8 cellular contexts compared by ENCODE assay signal in genomic region chr4:168923526-168924194, GRCh38.
DNase-seq lines count a peak whose midpoint lies in the region; TF ChIP-seq lines count a peak whose summit lies in the region.

No MANE protein-coding gene starts in this region.

- POLR2A ChIA-PET in RWPE1 (lab: Yijun Ruan, JAX; ENCODE audit: low non-redundant PET) = interaction anchor here (1.2 kb wide), 1 partner anchor 86 kb away, joined by 3 read pairs; the partner anchor contains the start of gene CBR4

- intact Hi-C loops in posterior vena cava (cut with DNase I) = loop anchor here in 1 of 2 donors (10.0 kb wide), 1 partner anchor 329 kb away; no protein-coding TSS in a partner anchor

- H3K9me3 ChIP-seq in HAP-1 (no peaks in the 10 kb centered on the region), MG63 (no peaks in the 10 kb centered on the region)

- no peak overlapping the region for H3K27ac ChIP-seq in RWPE1

- peak; percentile 85 for TF ChIP-seq CTCF in RWPE1 (conservative IDR thresholded peaks at IDR 0.05; ENCODE audit: low read depth)

- peaks cover 40% of the 10 kb centered on the region for H3K36me3 ChIP-seq in HAP-1 (replicated peaks)
- H3K36me3 ChIP-seq in MG63 = peaks cover 62% of the 10 kb centered on the region

- peak; percentile 76 for DNase-seq in G401 (ENCODE audit: low spot score)
- DNase-seq in HAP-1 (ENCODE audit: low spot score in 2 of 2) = peak; percentile 80 to 81
- peak; percentile 11 for DNase-seq in MG63
- DNase-seq in RWPE1 (ENCODE audit: low spot score) = peak; percentile 70
- DNase-seq in activated naive CD4-positive, alpha-beta T cell (lab: John Stamatoyannopoulos, UW) = peak in 3 of 4 experiments; percentile 0 to 7 (median 1)
- peak; percentile 71 for DNase-seq in glomerular visceral epithelial cell (ENCODE audit: extremely low spot score)
- peak; percentile 94 for DNase-seq in pons (ENCODE audit: low spot score)
- DNase-seq in posterior vena cava (ENCODE audit: low spot score) = no peak

- H3K27me3 ChIP-seq in HAP-1 (ENCODE audit: low read depth) (no peaks in the 10 kb centered on the region), MG63 (no peaks in the 10 kb centered on the region)

- CTCF ChIA-PET in RWPE1 (lab: Yijun Ruan, JAX) = interaction anchor here (0.6 to 2.4 kb wide), 13 partner anchors 12 to 1020 kb away, joined by 3 to 17 read pairs (median 3); partner anchors contain the start of gene CBR4

- H3K4me1 ChIP-seq in HAP-1 = peaks cover 25% of the 10 kb centered on the region

- no peak overlapping the region for H3K4me3 ChIP-seq in HAP-1
- H3K4me3 ChIP-seq in MG63 = no peak overlapping the region

- in situ Hi-C loops in G401 (cut with HindIII; ENCODE audit: low sequenced_read_pairs) (no loop called here), HAP-1 (cut with MboI; ENCODE audit: low sequenced_read_pairs) (loop anchor here (10.0 to 25.0 kb wide), 4 partner anchors 209 to 739 kb away; no protein-coding TSS in a partner anchor)
